In genomic region chr7:16241017-16241416, GRCh38 we compare ENCODE assay signal across 1 cellular context.
TF ChIP-seq lines count a peak whose summit lies in the region.

No MANE protein-coding gene starts in this region.

TF ChIP-seq in K562, 482 proteins besides CTCF, POLR2A, EP300 and RAD21 (continued from another document):
- TF ChIP-seq ZNF280A (IDR thresholded peaks at IDR 0.05; ENCODE audit: low read depth, partially characterized antibody) (no peak), NFE2L1 (tag; IDR thresholded peaks at IDR 0.05; ENCODE audit: borderline replicate concordance, low read depth) (no peak), RFX5 (IDR thresholded peaks at IDR 0.05; ENCODE audit: low read depth, low read length) (no peak), MAFF (IDR thresholded peaks at IDR 0.05; ENCODE audit: low read length) (peak; percentile 33; the same call in 1 of the 2 replicates), RBFOX2 (IDR thresholded peaks at IDR 0.05; ENCODE audit: low read depth, low read length) (no peak), C11orf30 (IDR thresholded peaks at IDR 0.05; ENCODE audit: low read depth) (peak; percentile 73), ZNF57 (CRISPR knock-in tag; IDR thresholded peaks at IDR 0.05) (no peak), RBM34 (IDR thresholded peaks at IDR 0.05; ENCODE audit: borderline replicate concordance, insufficient read depth, low read length) (no peak), MAFG (tag; conservative IDR thresholded peaks at IDR 0.05) (peak; percentile 49), MYBL2 (IDR thresholded peaks at IDR 0.05; ENCODE audit: low read depth) (no peak), MYBL2 (CRISPR knock-in tag; IDR thresholded peaks at IDR 0.05; ENCODE audit: borderline replicate concordance) (no peak), ZNF717 (CRISPR knock-in tag; IDR thresholded peaks at IDR 0.05) (no peak), TAL1 (IDR thresholded peaks at IDR 0.05) (no peak)
TF ChIP-seq in K562: peak in this region for 5.
